In genomic region chr7:144391823-144392255, GRCh38 we compare ENCODE assay signal across 9 cellular contexts. TPM values are rescaled to one million over a fixed set of nuclear protein-coding genes. Genes with fewer than 3 reads are reported as not detected.
DNase-seq lines count a peak whose midpoint lies in the region; ATAC-seq, FAIRE-seq and TF ChIP-seq lines count a peak whose summit lies in the region.
"Had no signal": no experiment of that assay in that cellular context is flagged by ENCODE, and none has a peak within 500 bp of the region (broad histone marks: within the 10 kb centered on the region; RNA-seq: fewer than 3 reads in every experiment).

No MANE protein-coding gene starts in this region.

- FAIRE-seq in RCC 7860 (lab: Jason Lieb, UNC): peak; percentile 73

- no peak for TF ChIP-seq POLR2A in right lobe of liver (IDR thresholded peaks at IDR 0.05)

- ATAC-seq in GM19438 (IDR thresholded peaks at IDR 0.05; ENCODE audit: low read depth, unreplicated experiment) (peak; percentile 89), HG03571 (IDR thresholded peaks at IDR 0.05; ENCODE audit: unreplicated experiment) (peak; percentile 64), right lobe of liver (peak; percentile 90 to 92 (median 91))

- TF ChIP-seq CTCF in coronary artery (IDR thresholded peaks at IDR 0.05): peak; percentile 58
- peak; percentile 63 to 81 (median 66) for TF ChIP-seq CTCF in right lobe of liver (IDR thresholded peaks at IDR 0.05)
- TF ChIP-seq CTCF in type B pancreatic cell (conservative IDR thresholded peaks at IDR 0.05): peak; percentile 85

- WGBS in right lobe of liver (ENCODE audit: insufficient coverage, low coverage, low lambda C conversion rate, missing lambda C conversion rate): 0% methylated on average over 8 of the region's 8 CpGs

- peak overlapping the region; percentile 1 for H3K4me3 Mint-ChIP-seq in type B pancreatic cell

- H3K4me1 ChIP-seq in right lobe of liver: no peaks in the 10 kb centered on the region

- intact Hi-C loops in right lobe of liver (cut with DNase I): no loop called here

- no peaks in the 10 kb centered on the region for H3K27me3 ChIP-seq in right lobe of liver

- H3K9me3 ChIP-seq in right lobe of liver: no peaks in the 10 kb centered on the region

- peak overlapping the region; percentile 20 for H3K27ac Mint-ChIP-seq in type B pancreatic cell

- peaks cover 11% of the 10 kb centered on the region for H3K4me1 Mint-ChIP-seq in type B pancreatic cell (ENCODE audit: unreplicated experiment)

- DNase-seq in NCI-H2107 (lab: John Stamatoyannopoulos, UW) (peak; percentile 9), NCI-H2107 treated with DMSO at 0.1 percent for 48 hours (lab: John Stamatoyannopoulos, UW; ENCODE audit: unreplicated experiment) (no peak), RCC 7860 (ENCODE audit: low spot score) (peak; percentile 65), coronary artery (ENCODE audit: low spot score) (no peak), right lobe of liver (no peak), type B pancreatic cell (ENCODE audit: extremely low spot score, unreplicated experiment) (no peak)

- no peaks in the 10 kb centered on the region for H3K9me3 Mint-ChIP-seq in type B pancreatic cell
- H3K9me3 Mint-ChIP-seq: CD8-positive, alpha-beta memory T cell had no signal

- no peaks in the 10 kb centered on the region for H3K36me3 ChIP-seq in right lobe of liver

- no peak overlapping the region for H3K27ac ChIP-seq in coronary artery
- H3K27ac ChIP-seq in right lobe of liver: no peak overlapping the region

- no peaks in the 10 kb centered on the region for H3K27me3 Mint-ChIP-seq in type B pancreatic cell
- H3K27me3 Mint-ChIP-seq: CD8-positive, alpha-beta memory T cell had no signal

- H3K4me3 ChIP-seq in coronary artery (peak overlapping the region; percentile 32), right lobe of liver (no peak overlapping the region)

- H3K36me3 Mint-ChIP-seq in type B pancreatic cell: no peaks in the 10 kb centered on the region
- H3K36me3 Mint-ChIP-seq: CD8-positive, alpha-beta memory T cell had no signal

RNA-seq across cellular contexts. Expression of gene NOBOX, which starts 11.7 kb away (rescaled TPM):
- total RNA-seq in right lobe of liver: not detected
- total RNA-seq in type B pancreatic cell (ENCODE audit: low replicate concordance): not detected in 2 replicates
- total RNA-seq: CD8-positive, alpha-beta memory T cell had no signal

RNA-seq across cellular contexts. Expression of gene ARHGEF5, which starts 36.6 kb away (rescaled TPM):
- total RNA-seq in right lobe of liver (10 to 100 TPM; 10.2 to 18.2 (median 15.0) TPM), type B pancreatic cell (ENCODE audit: low replicate concordance) (17.2 and 51.2 TPM in 2 replicates)

Comparison
In these comparisons a context has a peak if more than half of its experiments do, and no peak if none do; other contexts are left out.
1. DNase-seq: peak in NCI-H2107 (single experiment) and RCC 7860 (single experiment); none in NCI-H2107 treated with DMSO at 0.1 percent for 48 hours (single experiment), coronary artery (single experiment), right lobe of liver (0 of 3) and type B pancreatic cell (single experiment).
2. Peak in every context shown above with its lines, with median percentiles within 50 percentile points of each other: ATAC-seq and CTCF ChIP-seq.